In genomic region chr9:33225319-33226152, GRCh38 we compare ENCODE assay signal across 8 cellular contexts. TPM values are rescaled to one million over a fixed set of nuclear protein-coding genes. Genes with fewer than 3 reads are reported as not detected.
DNase-seq lines count a peak whose midpoint lies in the region; ATAC-seq, FAIRE-seq and TF ChIP-seq lines count a peak whose summit lies in the region.

No MANE protein-coding gene starts in this region.

- no peak for TF ChIP-seq EP300 in Ishikawa (IDR thresholded peaks at IDR 0.05; ENCODE audit: borderline replicate concordance)

- intact Hi-C loops in activated T-helper 2 cell treated with anti-CD3 and anti-CD28 coated beads, Interferon-gamma antibody, Interleukin-2, Interleukin-4, amounts not matched to agents 10 μg/mL and 5 μg/mL and 100 μg/mL, durations not matched to agents 14 hours and 24 hours and 36 hours (cut with micrococcal nuclease), result loop anchor here (1.0 to 5.0 kb wide), 3 partner anchors 58 to 149 kb away; partner anchors contain the start of genes B4GALT1 and SMU1

- peak; percentile 93 for TF ChIP-seq RAD21 in Ishikawa (IDR thresholded peaks at IDR 0.05; ENCODE audit: low read depth)

- no peak overlapping the region for H3K4me3 Mint-ChIP-seq in activated T-helper 2 cell treated with anti-CD3 and anti-CD28 coated beads, Interferon-gamma antibody, Interleukin-2, Interleukin-4, amounts not matched to agents 10 μg/mL and 5 μg/mL and 100 μg/mL, durations not matched to agents 14 hours and 24 hours and 36 hours (ENCODE audit: low read depth)
- H3K4me3 Mint-ChIP-seq in progenitor cell of endocrine pancreas (ENCODE audit: low read depth), result no peak overlapping the region

- H3K27ac ChIP-seq in RWPE1, result peak overlapping the region; percentile 37
- H3K27ac ChIP-seq in foreskin keratinocyte, result no peak overlapping the region

- H3K36me3 Mint-ChIP-seq in activated T-helper 2 cell treated with anti-CD3 and anti-CD28 coated beads, Interferon-gamma antibody, Interleukin-2, Interleukin-4, amounts not matched to agents 10 μg/mL and 5 μg/mL and 100 μg/mL, durations not matched to agents 14 hours and 24 hours and 36 hours (ENCODE audit: low read depth), result no peaks in the 10 kb centered on the region
- no peaks in the 10 kb centered on the region for H3K36me3 Mint-ChIP-seq in progenitor cell of endocrine pancreas (ENCODE audit: insufficient read depth)

- no peaks in the 10 kb centered on the region for H3K27me3 Mint-ChIP-seq in activated T-helper 2 cell treated with anti-CD3 and anti-CD28 coated beads, Interferon-gamma antibody, Interleukin-2, Interleukin-4, amounts not matched to agents 10 μg/mL and 5 μg/mL and 100 μg/mL, durations not matched to agents 14 hours and 24 hours and 36 hours (ENCODE audit: low read depth)
- H3K27me3 Mint-ChIP-seq in progenitor cell of endocrine pancreas, result no peaks in the 10 kb centered on the region

- no peaks in the 10 kb centered on the region for H3K27me3 ChIP-seq in foreskin keratinocyte

- H3K9me3 Mint-ChIP-seq in activated T-helper 2 cell treated with anti-CD3 and anti-CD28 coated beads, Interferon-gamma antibody, Interleukin-2, Interleukin-4, amounts not matched to agents 10 μg/mL and 5 μg/mL and 100 μg/mL, durations not matched to agents 14 hours and 24 hours and 36 hours, result no peaks in the 10 kb centered on the region
- H3K9me3 Mint-ChIP-seq in progenitor cell of endocrine pancreas (ENCODE audit: low read depth), result no peaks in the 10 kb centered on the region

- DNase-seq in DMS53 treated with DMSO at 0.1 percent for 48 hours (lab: John Stamatoyannopoulos, UW; ENCODE audit: unreplicated experiment), result peak; percentile 75
- DNase-seq in RWPE1 (ENCODE audit: low spot score), result peak; percentile 60
- DNase-seq in activated T-helper 2 cell treated with anti-CD3 and anti-CD28 coated beads, Interferon-gamma antibody, Interleukin-2, Interleukin-4, amounts not matched to agents 10 μg/mL and 5 μg/mL and 100 μg/mL, durations not matched to agents 14 hours and 24 hours and 36 hours (ENCODE audit: low spot score), result peak; percentile 50
- DNase-seq in foreskin keratinocyte, result peak in 1 of 2 donors; percentile 68
- DNase-seq in progenitor cell of endocrine pancreas (ENCODE audit: low spot score, unreplicated experiment), result peak; percentile 42
- peak; percentile 60 for DNase-seq in urothelium cell line (ENCODE audit: low spot score)

- H3K27ac Mint-ChIP-seq in activated T-helper 2 cell treated with anti-CD3 and anti-CD28 coated beads, Interferon-gamma antibody, Interleukin-2, Interleukin-4, amounts not matched to agents 10 μg/mL and 5 μg/mL and 100 μg/mL, durations not matched to agents 14 hours and 24 hours and 36 hours, result peak overlapping the region; percentile 2
- no peak overlapping the region for H3K27ac Mint-ChIP-seq in progenitor cell of endocrine pancreas

- no peak for ATAC-seq in foreskin keratinocyte
- ATAC-seq in GM18498 (IDR thresholded peaks at IDR 0.05; ENCODE audit: unreplicated experiment), result no peak

- CTCF ChIA-PET in RWPE1 (lab: Yijun Ruan, JAX), result interaction anchor here (0.5 to 1.2 kb wide), 11 partner anchors 17 to 995 kb away, joined by 3 to 4 read pairs (median 3); no protein-coding TSS in a partner anchor

- peaks cover 33% of the 10 kb centered on the region for H3K4me1 Mint-ChIP-seq in activated T-helper 2 cell treated with anti-CD3 and anti-CD28 coated beads, Interferon-gamma antibody, Interleukin-2, Interleukin-4, amounts not matched to agents 10 μg/mL and 5 μg/mL and 100 μg/mL, durations not matched to agents 14 hours and 24 hours and 36 hours (ENCODE audit: low read depth)
- peaks cover 3% of the 10 kb centered on the region for H3K4me1 Mint-ChIP-seq in progenitor cell of endocrine pancreas (ENCODE audit: low read depth)

- H3K4me1 ChIP-seq in foreskin keratinocyte, result peaks cover 30% of the 10 kb centered on the region

- POLR2A ChIA-PET in RWPE1 (lab: Yijun Ruan, JAX; ENCODE audit: low non-redundant PET), result interaction anchor here (0.7 kb wide), 1 partner anchor 350 kb away, joined by 4 read pairs; no protein-coding TSS in a partner anchor

- TF ChIP-seq CTCF in RWPE1 (conservative IDR thresholded peaks at IDR 0.05; ENCODE audit: low read depth), result peak; percentile 92
- TF ChIP-seq CTCF in foreskin keratinocyte (conservative IDR thresholded peaks at IDR 0.05), result peak; percentile 97
- TF ChIP-seq CTCF in progenitor cell of endocrine pancreas (IDR thresholded peaks at IDR 0.05; ENCODE audit: unreplicated experiment), result peak; percentile 87

- no peak for FAIRE-seq in urothelium cell line (lab: Jason Lieb, UNC)

TF ChIP-seq in Ishikawa, 13 proteins besides CTCF, POLR2A, EP300 and RAD21:
- TF ChIP-seq CEBPB (IDR thresholded peaks at IDR 0.05) (no peak), TEAD4 (IDR thresholded peaks at IDR 0.05) (peak; percentile 19; the same call in 1 of the 2 replicates), FOXM1 (IDR thresholded peaks at IDR 0.05; ENCODE audit: borderline replicate concordance, low read depth) (peak; percentile 56; the same call in 1 of the 2 replicates)

RNA-seq across cellular contexts. Expression of gene SPINK4, which starts 14.4 kb away (rescaled TPM):
- total RNA-seq in activated T-helper 2 cell treated with anti-CD3 and anti-CD28 coated beads, Interferon-gamma antibody, Interleukin-2, Interleukin-4, amounts not matched to agents 10 μg/mL and 5 μg/mL and 100 μg/mL, durations not matched to agents 14 hours and 24 hours and 36 hours, result not detected in 2 replicates
- total RNA-seq in foreskin keratinocyte (not detected in 2 replicates), progenitor cell of endocrine pancreas (0.91 TPM in 1 of 2 replicates, not detected in the other)
- not detected in 2 replicates for polyA plus RNA-seq in foreskin keratinocyte

RNA-seq across cellular contexts. Expression of gene BAG1, which starts 39.0 kb away (rescaled TPM):
- total RNA-seq in activated T-helper 2 cell treated with anti-CD3 and anti-CD28 coated beads, Interferon-gamma antibody, Interleukin-2, Interleukin-4, amounts not matched to agents 10 μg/mL and 5 μg/mL and 100 μg/mL, durations not matched to agents 14 hours and 24 hours and 36 hours, result 62.0 and 68.9 TPM in 2 replicates
- total RNA-seq in foreskin keratinocyte, result 29.6 and 33.5 TPM in 2 replicates
- polyA plus RNA-seq in foreskin keratinocyte, result 32.5 and 40.6 TPM in 2 replicates
- 67.7 and 71.5 TPM in 2 replicates for total RNA-seq in progenitor cell of endocrine pancreas

RNA-seq across cellular contexts. Expression of gene CHMP5, which starts 39.3 kb away (rescaled TPM):
- 54.5 and 57.6 TPM in 2 replicates for total RNA-seq in activated T-helper 2 cell treated with anti-CD3 and anti-CD28 coated beads, Interferon-gamma antibody, Interleukin-2, Interleukin-4, amounts not matched to agents 10 μg/mL and 5 μg/mL and 100 μg/mL, durations not matched to agents 14 hours and 24 hours and 36 hours
- total RNA-seq in foreskin keratinocyte (86.7 and 94.8 TPM in 2 replicates), progenitor cell of endocrine pancreas (43.3 and 48.9 TPM in 2 replicates)
- 77.4 and 77.7 TPM in 2 replicates for polyA plus RNA-seq in foreskin keratinocyte

RNA-seq across cellular contexts. Expression of gene B4GALT1, which starts 58.4 kb away (rescaled TPM):
- 60.6 and 64.0 TPM in 2 replicates for total RNA-seq in activated T-helper 2 cell treated with anti-CD3 and anti-CD28 coated beads, Interferon-gamma antibody, Interleukin-2, Interleukin-4, amounts not matched to agents 10 μg/mL and 5 μg/mL and 100 μg/mL, durations not matched to agents 14 hours and 24 hours and 36 hours
- total RNA-seq in foreskin keratinocyte, result 61.8 and 83.6 TPM in 2 replicates
- 55.4 and 62.0 TPM in 2 replicates for polyA plus RNA-seq in foreskin keratinocyte
- total RNA-seq in progenitor cell of endocrine pancreas, result 49.9 and 53.1 TPM in 2 replicates
